ENCODE assay signal across 29 cellular contexts in the genomic region with DNA sequence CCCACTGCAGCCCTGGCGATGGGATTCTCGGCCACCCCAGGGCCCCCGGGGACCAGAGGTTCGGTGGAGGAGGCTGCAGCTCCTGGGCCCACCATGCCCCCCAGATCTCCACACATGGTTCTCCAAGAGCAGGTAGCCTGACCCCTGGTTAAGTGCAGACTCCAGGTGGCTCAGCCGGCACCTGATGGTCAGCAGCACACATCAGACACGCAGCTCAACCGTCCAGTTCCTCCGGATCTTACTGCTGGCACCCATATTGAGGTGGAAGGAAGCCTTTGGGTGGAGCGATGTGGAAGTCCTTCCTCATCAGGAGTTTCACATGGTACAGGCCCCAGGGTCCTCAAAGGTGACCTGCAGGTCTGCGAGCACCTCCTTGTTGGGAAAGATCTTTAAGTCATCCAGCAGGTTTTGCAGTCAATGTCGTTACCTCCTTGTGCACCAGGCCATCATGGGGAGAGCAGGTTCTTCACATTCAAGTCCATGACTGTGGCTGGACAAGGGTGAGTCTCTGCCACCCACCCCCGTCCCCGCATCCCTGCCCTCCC.
"Had no signal": no experiment of that assay in that cellular context is flagged by ENCODE, and none has a peak within 500 bp of the region (broad histone marks: within the 10 kb centered on the region; RNA-seq: fewer than 3 reads in every experiment).

No MANE protein-coding gene starts in this region.

- H3K4me2 ChIP-seq: KMS-11, PC-9 had no signal

- H3K4me3 ChIP-seq: PC-9, SJCRH30, SK-N-MC had no signal

- H3K4me1 ChIP-seq: SJCRH30 had no signal

- H3K27me3 ChIP-seq: SJCRH30 had no signal

- FAIRE-seq: RCC 7860 had no signal

- DNase-seq: Karpas-422, KBM-7, MM.1S, MV-4-11, NCI-H1092, NCI-H1105, NCI-H1417 treated with DMSO at 0.1 percent for 48 hours, NCI-H1694 treated with DMSO at 0.1 percent for 48 hours, NCI-H187 treated with DMSO at 0.1 percent for 48 hours, NCI-H2029, NCI-H2081, NCI-H2171 treated with DMSO at 0.1 percent for 48 hours, NCI-H345, NCI-H446, NCI-H510A treated with DMSO at 0.1 percent for 48 hours, NCI-H524 treated with DMSO at 0.1 percent for 48 hours, NCI-H526 treated with DMSO at 0.1 percent for 48 hours, NCI-H774, PC-9, SHP77, SIG-M5, SJCRH30 had no signal

- H3K9ac ChIP-seq: KMS-11 had no signal

- H3K9me3 ChIP-seq: SJCRH30 had no signal

- H3K36me3 ChIP-seq: SJCRH30 had no signal

- H2AFZ ChIP-seq: PC-9 had no signal

- ATAC-seq: Panc1, Right ventricle myocardium inferior, SK-N-SH treated with all-trans-retinoic acid at 6 μM for 48 hours had no signal

- H3K27ac ChIP-seq: KMS-11, PC-9, RWPE1, SJCRH30, SK-N-MC had no signal
